In the genomic region with DNA sequence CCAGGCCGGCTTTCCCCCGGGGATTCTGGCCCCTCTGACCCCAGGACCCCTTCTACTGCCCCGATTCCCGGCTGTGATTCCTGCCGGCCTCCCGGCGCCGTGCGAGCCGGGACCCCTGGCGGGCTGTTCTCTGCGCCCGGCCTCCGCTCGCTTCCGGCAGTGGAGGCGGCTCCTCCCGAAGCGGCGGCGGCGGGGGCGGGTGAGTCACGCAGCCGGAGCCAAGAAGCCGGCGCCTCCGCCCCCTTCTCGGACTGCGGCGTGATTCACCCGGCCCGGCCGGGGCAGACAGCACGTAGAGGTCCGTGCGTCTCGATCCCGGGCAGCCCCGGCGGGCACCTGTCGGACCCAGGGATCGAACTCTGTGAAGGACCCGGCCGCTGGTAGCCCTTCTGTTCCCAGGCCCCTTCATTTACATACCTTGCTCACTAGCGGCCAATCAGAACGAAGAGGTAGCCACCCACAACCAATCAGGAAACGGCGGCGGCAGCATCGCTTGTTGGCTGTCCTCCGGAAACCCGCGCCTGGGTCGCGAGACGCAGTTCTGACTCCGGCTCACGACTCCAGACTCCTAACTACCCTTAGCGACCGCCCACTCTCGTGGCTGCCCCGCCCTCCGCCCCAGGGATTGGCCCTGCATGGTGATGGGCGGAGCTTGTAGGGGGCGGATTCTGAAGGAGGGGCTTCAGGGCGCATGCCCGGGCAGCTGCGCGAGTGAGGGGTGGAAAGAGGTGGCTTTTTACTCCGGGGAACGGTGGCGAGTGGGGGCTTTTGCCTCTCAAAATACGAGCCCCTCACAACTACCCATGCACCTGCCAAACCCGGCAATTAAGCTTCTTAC, we compare ENCODE assay signal across 8 cellular contexts. TPM values are rescaled to one million over a fixed set of nuclear protein-coding genes. Genes with fewer than 3 reads are reported as not detected.
DNase-seq lines count a peak whose midpoint lies in the region; ATAC-seq and TF ChIP-seq lines count a peak whose summit lies in the region.

A gene with protein sequence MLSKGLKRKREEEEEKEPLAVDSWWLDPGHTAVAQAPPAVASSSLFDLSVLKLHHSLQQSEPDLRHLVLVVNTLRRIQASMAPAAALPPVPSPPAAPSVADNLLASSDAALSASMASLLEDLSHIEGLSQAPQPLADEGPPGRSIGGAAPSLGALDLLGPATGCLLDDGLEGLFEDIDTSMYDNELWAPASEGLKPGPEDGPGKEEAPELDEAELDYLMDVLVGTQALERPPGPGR (minus strand): TSS at position 543 of the 838 bp plus-strand sequence. CDS start 2,446 bp downstream, outside the sequence.

- H3K36me3 ChIP-seq in HUES48 (ENCODE audit: control insufficient read depth, insufficient read depth, low read length) = peaks cover 10% of the 10 kb centered on the region
- H3K36me3 ChIP-seq in NT2/D1 (ENCODE audit: insufficient read depth, insufficient read length, low read length) = peaks cover 15% of the 10 kb centered on the region
- H3K36me3 ChIP-seq in endocrine pancreas (ENCODE audit: control insufficient read depth, insufficient read depth, low read length) = no peaks in the 10 kb centered on the region

- DNase-seq in Calu3 (peak; percentile 100), NT2/D1 (ENCODE audit: low read depth, low spot score) (peak; percentile 96), mesenteric fat pad (ENCODE audit: low spot score) (peak; percentile 100)
- DNase-seq in activated CD8-positive, alpha-beta memory T cell treated with anti-CD3 and anti-CD28 coated beads, Interleukin-2, amount 50 U/mL, for 1 hour (ENCODE audit: extremely low read depth) = peak; percentile 100
- DNase-seq in stimulated activated CD8-positive, alpha-beta memory T cell treated with anti-CD3 and anti-CD28 coated beads, Interleukin-15, amount 100 ng/mL, for 24 hours (ENCODE audit: low read depth) = peak; percentile 98

- H3K9ac ChIP-seq in HUES48 (ENCODE audit: low read depth, low read length) = peak within 1 kb of the TSS; percentile 80
- H3K9ac ChIP-seq in NT2/D1 (ENCODE audit: insufficient read length, low read depth) = peak within 1 kb of the TSS; percentile 92
- H3K9ac ChIP-seq in endocrine pancreas (ENCODE audit: control insufficient read depth, insufficient read depth, low read length) = peak within 1 kb of the TSS; percentile 78

- H3K27ac ChIP-seq in HUES48 (ENCODE audit: low read depth, low read length) = peak within 1 kb of the TSS; percentile 98

- intact Hi-C loops in Calu3 (cut with micrococcal nuclease; ENCODE audit: unreplicated experiment) = no loop called here

- H3K4me3 Mint-ChIP-seq in Calu3 (ENCODE audit: low read depth, unreplicated experiment) = peak within 1 kb of the TSS; percentile 88

- H3K27me3 ChIP-seq in HUES48 (ENCODE audit: control insufficient read depth, insufficient read depth, low read length) (no peaks in the 10 kb centered on the region), NT2/D1 (ENCODE audit: insufficient read depth, insufficient read length) (no peaks in the 10 kb centered on the region), endocrine pancreas (ENCODE audit: control insufficient read depth, insufficient read depth, low read length) (no peaks in the 10 kb centered on the region)

- H3K27me3 Mint-ChIP-seq in Calu3 (ENCODE audit: unreplicated experiment) = no peaks in the 10 kb centered on the region

- H3K4me1 ChIP-seq in HUES48 (ENCODE audit: control insufficient read depth, insufficient read depth, low read length) (peaks cover 8% of the 10 kb centered on the region; the same call in 1 of the 2 replicates), NT2/D1 (ENCODE audit: insufficient read depth, insufficient read length) (no peaks in the 10 kb centered on the region), endocrine pancreas (ENCODE audit: control insufficient read depth, insufficient read depth, low read length) (no peaks in the 10 kb centered on the region)

- H3K36me3 Mint-ChIP-seq in Calu3 (ENCODE audit: insufficient read depth, unreplicated experiment) = peaks cover 41% of the 10 kb centered on the region

- BruUV-seq in Calu3 (replicated peaks; lab: Mats Ljungman, UMichigan) = no TSS peak

- H3K4me3 ChIP-seq in HUES48 (ENCODE audit: low read depth, low read length) (peak within 1 kb of the TSS; percentile 83), NT2/D1 (ENCODE audit: insufficient read length, low read depth) (peak within 1 kb of the TSS; percentile 84), endocrine pancreas (ENCODE audit: control insufficient read depth, insufficient read depth, low read length) (peak within 1 kb of the TSS; percentile 91)

- CTCF ChIA-PET in Calu3 (lab: Charles Lee) = interaction anchor here (0.6 to 2.2 kb wide), 8 partner anchors 17 to 792 kb away, joined by 3 to 10 read pairs (median 4); a partner anchor contains a TSS

- H3K4me1 Mint-ChIP-seq in Calu3 (ENCODE audit: low read depth, unreplicated experiment) = peaks cover 9% of the 10 kb centered on the region

- H3K9me3 Mint-ChIP-seq in Calu3 (ENCODE audit: low read depth, unreplicated experiment) = no peaks in the 10 kb centered on the region

- H3K9me3 ChIP-seq in HUES48 (ENCODE audit: control insufficient read depth, insufficient read depth, low read length) (no peaks in the 10 kb centered on the region), NT2/D1 (ENCODE audit: insufficient read depth, low read length) (no peaks in the 10 kb centered on the region), endocrine pancreas (ENCODE audit: control insufficient read depth, low read length) (no peaks in the 10 kb centered on the region)

- ATAC-seq in GM21381 (IDR thresholded peaks at IDR 0.05; ENCODE audit: unreplicated experiment) = peak; percentile 85

- peak; percentile 93 for TF ChIP-seq CTCF in Calu3 (IDR thresholded peaks at IDR 0.05; ENCODE audit: unreplicated experiment)

- peak within 1 kb of the TSS; percentile 93 for H3K27ac Mint-ChIP-seq in Calu3 (ENCODE audit: unreplicated experiment)

RNA-seq across cellular contexts. Expression of the gene that starts here (rescaled TPM):
- total RNA-seq in Calu3 (2022) = 12.3 and 15.4 TPM in 2 replicates
- 20.2 TPM for total RNA-seq in mesenteric fat pad

Comparison
In these comparisons a context has a peak if more than half of its experiments do, and no peak if none do; other contexts are left out.
1. Peak in every context shown above with its lines: DNase-seq, ATAC-seq, H3K4me3 ChIP-seq and H3K27ac ChIP-seq.